Comparison of ENCODE assay signal across 8 cellular contexts in the genomic region with DNA sequence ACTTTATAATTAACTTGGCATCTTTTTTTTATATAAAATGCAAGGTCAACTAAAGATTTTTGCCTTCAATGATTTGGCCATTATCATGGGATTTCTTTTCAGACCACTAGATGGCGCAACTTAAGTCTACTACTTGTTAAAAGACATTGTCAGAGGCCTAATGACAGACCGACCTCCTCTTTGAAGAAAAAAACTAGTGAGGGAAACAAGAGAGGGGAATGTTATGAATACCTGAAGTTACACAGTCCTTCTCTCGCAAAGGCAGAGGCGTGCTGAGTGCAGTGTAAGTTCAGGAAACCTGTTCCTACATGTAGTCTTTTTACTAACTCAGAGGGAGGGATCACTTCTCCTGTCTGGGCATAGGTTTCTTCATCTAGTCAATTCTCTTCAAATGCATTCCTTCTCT. TPM values are rescaled to one million over a fixed set of nuclear protein-coding genes. Genes with fewer than 3 reads are reported as not detected.
DNase-seq lines count a peak whose midpoint lies in the region; ATAC-seq and TF ChIP-seq lines count a peak whose summit lies in the region.

No MANE protein-coding gene starts in this region.

- no peaks in the 10 kb centered on the region for H3K9me3 Mint-ChIP-seq in memory B cell
- H3K9me3 Mint-ChIP-seq in activated CD4-positive, alpha-beta memory T cell treated with anti-CD3 and anti-CD28 coated beads, Interleukin-2, amount 10 ng/mL, durations not matched to agents 7 days and 5 days = no peaks in the 10 kb centered on the region

- no peak overlapping the region for H3K4me3 Mint-ChIP-seq in memory B cell
- no peak overlapping the region for H3K4me3 Mint-ChIP-seq in activated CD4-positive, alpha-beta memory T cell treated with anti-CD3 and anti-CD28 coated beads, Interleukin-2, amount 10 ng/mL, durations not matched to agents 7 days and 5 days

- ATAC-seq in memory B cell (ENCODE audit: low read depth) (peak; percentile 48), HG02970 (IDR thresholded peaks at IDR 0.05; ENCODE audit: low FRiP score, unreplicated experiment) (no peak)

- H3K36me3 Mint-ChIP-seq in memory B cell = no peaks in the 10 kb centered on the region
- no peaks in the 10 kb centered on the region for H3K36me3 Mint-ChIP-seq in activated CD4-positive, alpha-beta memory T cell treated with anti-CD3 and anti-CD28 coated beads, Interleukin-2, amount 10 ng/mL, durations not matched to agents 7 days and 5 days (ENCODE audit: low read depth)

- H3K4me1 Mint-ChIP-seq in memory B cell = peaks cover 3% of the 10 kb centered on the region
- H3K4me1 Mint-ChIP-seq in activated CD4-positive, alpha-beta memory T cell treated with anti-CD3 and anti-CD28 coated beads, Interleukin-2, amount 10 ng/mL, durations not matched to agents 7 days and 5 days = no peaks in the 10 kb centered on the region

- peaks cover 4% of the 10 kb centered on the region for H3K27me3 Mint-ChIP-seq in memory B cell
- peaks cover 25% of the 10 kb centered on the region for H3K27me3 Mint-ChIP-seq in activated CD4-positive, alpha-beta memory T cell treated with anti-CD3 and anti-CD28 coated beads, Interleukin-2, amount 10 ng/mL, durations not matched to agents 7 days and 5 days

- DNase-seq in GM13976 (ENCODE audit: low spot score) (peak; percentile 35), RWPE1 (ENCODE audit: low spot score) (peak; percentile 40), dermis microvascular lymphatic vessel endothelial cell (ENCODE audit: low read depth in 2 of 2) (peak; percentile 55 to 66), memory B cell (ENCODE audit: low spot score in 2 of 2) (peak; percentile 41 to 55)
- DNase-seq in activated CD4-positive, alpha-beta memory T cell treated with anti-CD3 and anti-CD28 coated beads, Interleukin-2, amount 10 ng/mL, durations not matched to agents 7 days and 5 days = no peak

- TF ChIP-seq CTCF in C4-2B (conservative IDR thresholded peaks at IDR 0.05) = peak; percentile 82
- peak; percentile 58 for TF ChIP-seq CTCF in GM13976 (IDR thresholded peaks at IDR 0.05; ENCODE audit: borderline replicate concordance, control extremely low read depth, extremely low read depth, insufficient read depth, missing control alignments)
- TF ChIP-seq CTCF in RWPE1 (conservative IDR thresholded peaks at IDR 0.05; ENCODE audit: low read depth) = peak; percentile 78

- H3K27ac ChIP-seq in C4-2B (no peak overlapping the region), RWPE1 (no peak overlapping the region)

- POLR2A ChIA-PET in RWPE1 (lab: Yijun Ruan, JAX; ENCODE audit: low non-redundant PET) = no interaction called here
- POLR2A ChIA-PET in activated CD4-positive, alpha-beta memory T cell treated with anti-CD3 and anti-CD28 coated beads, Interleukin-2, amount 10 ng/mL, durations not matched to agents 7 days and 5 days (lab: Charles Lee) = interaction anchor here (0.7 kb wide), 1 partner anchor 35 kb away, joined by 3 read pairs; the partner anchor contains the start of gene RWDD1

- CTCF ChIA-PET in RWPE1 (lab: Yijun Ruan, JAX) = no interaction called here
- CTCF ChIA-PET in activated CD4-positive, alpha-beta memory T cell treated with anti-CD3 and anti-CD28 coated beads, Interleukin-2, amount 10 ng/mL, durations not matched to agents 7 days and 5 days (lab: Charles Lee) = interaction anchor here (0.9 to 4.5 kb wide), 7 partner anchors 18 to 267 kb away, joined by 3 to 60 read pairs (median 9); partner anchors contain the start of genes CALHM4 and TSPYL1

- no peak overlapping the region for H3K27ac Mint-ChIP-seq in memory B cell
- no peak overlapping the region for H3K27ac Mint-ChIP-seq in activated CD4-positive, alpha-beta memory T cell treated with anti-CD3 and anti-CD28 coated beads, Interleukin-2, amount 10 ng/mL, durations not matched to agents 7 days and 5 days

- TF ChIP-seq EP300 in Ishikawa (IDR thresholded peaks at IDR 0.05; ENCODE audit: borderline replicate concordance) = no peak

- TF ChIP-seq RAD21 in Ishikawa (IDR thresholded peaks at IDR 0.05; ENCODE audit: low read depth) = peak; percentile 46; the same call in 1 of the 2 replicates

- in situ Hi-C loops in GM13976 (cut with MboI; ENCODE audit: low sequenced_read_pairs, unreplicated experiment) = no loop called here

TF ChIP-seq in Ishikawa, 13 proteins besides CTCF, POLR2A, EP300 and RAD21:
- no peak for TF ChIP-seq REST (IDR thresholded peaks at IDR 0.05; ENCODE audit: low read depth)

RNA-seq across cellular contexts. Expression of gene TRAPPC3L, which starts 9.3 kb away (rescaled TPM):
- total RNA-seq in dermis microvascular lymphatic vessel endothelial cell = under 0.01 and 0.25 TPM in 2 replicates
- total RNA-seq in activated CD4-positive, alpha-beta memory T cell treated with anti-CD3 and anti-CD28 coated beads, Interleukin-2, amount 10 ng/mL, durations not matched to agents 7 days and 5 days = not detected

RNA-seq across cellular contexts. Expression of gene CALHM4, which starts 17.3 kb away (rescaled TPM):
- 0.13 TPM in 1 of 2 replicates, not detected in the other for total RNA-seq in dermis microvascular lymphatic vessel endothelial cell
- total RNA-seq in activated CD4-positive, alpha-beta memory T cell treated with anti-CD3 and anti-CD28 coated beads, Interleukin-2, amount 10 ng/mL, durations not matched to agents 7 days and 5 days = not detected

RNA-seq across cellular contexts. Expression of gene CALHM5, which starts 24.8 kb away (rescaled TPM):
- 0.64 and 1.4 TPM in 2 replicates for total RNA-seq in dermis microvascular lymphatic vessel endothelial cell
- total RNA-seq in activated CD4-positive, alpha-beta memory T cell treated with anti-CD3 and anti-CD28 coated beads, Interleukin-2, amount 10 ng/mL, durations not matched to agents 7 days and 5 days = not detected

RNA-seq across cellular contexts. Expression of gene RWDD1, which starts 35.1 kb away (rescaled TPM):
- total RNA-seq in dermis microvascular lymphatic vessel endothelial cell = 17.1 and 17.2 TPM in 2 replicates
- 10 to 100 TPM; 37.8 to 39.5 TPM for total RNA-seq in activated CD4-positive, alpha-beta memory T cell treated with anti-CD3 and anti-CD28 coated beads, Interleukin-2, amount 10 ng/mL, durations not matched to agents 7 days and 5 days
